Comparison of ENCODE assay signal across 8 cellular contexts in genomic region chr1:20551945-20552727, GRCh38. TPM values are rescaled to one million over a fixed set of nuclear protein-coding genes. Genes with fewer than 3 reads are reported as not detected.
DNase-seq lines count a peak whose midpoint lies in the region; ATAC-seq and TF ChIP-seq lines count a peak whose summit lies in the region.

A gene with protein sequence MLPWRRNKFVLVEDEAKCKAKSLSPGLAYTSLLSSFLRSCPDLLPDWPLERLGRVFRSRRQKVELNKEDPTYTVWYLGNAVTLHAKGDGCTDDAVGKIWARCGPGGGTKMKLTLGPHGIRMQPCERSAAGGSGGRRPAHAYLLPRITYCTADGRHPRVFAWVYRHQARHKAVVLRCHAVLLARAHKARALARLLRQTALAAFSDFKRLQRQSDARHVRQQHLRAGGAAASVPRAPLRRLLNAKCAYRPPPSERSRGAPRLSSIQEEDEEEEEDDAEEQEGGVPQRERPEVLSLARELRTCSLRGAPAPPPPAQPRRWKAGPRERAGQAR (plus strand): TSS chr1:20552573. CDS start chr1:20552974, 401 bp downstream.

- peak; percentile 38 for DNase-seq in activated CD4-positive, alpha-beta T cell treated with anti-CD3 and anti-CD28 coated beads for 48 hours
- no peak for DNase-seq in activated CD4-positive, alpha-beta T cell treated with anti-CD3 and anti-CD28 coated beads, Interleukin-2, amount 50 U/mL, for 4 hours
- DNase-seq in anterior cingulate cortex (lab: John Stamatoyannopoulos, UW) (peak in 56 of 58 donors; percentile 19 to 85 (median 66)), spleen (no peak), natural killer cell (no peak), foreskin melanocyte (no peak)

- H3K27me3 ChIP-seq in iPS-18a (ENCODE audit: control insufficient read depth, insufficient read depth, low read length) (peaks cover 70% of the 10 kb centered on the region), spleen (replicated peaks in 1 of 7) (peaks cover 0 to 92% (median 32%) of the 10 kb centered on the region in 7 donors)

- H3K9me3 ChIP-seq in iPS-18a (ENCODE audit: control insufficient read depth, low read depth, low read length) (no peaks in the 10 kb centered on the region), spleen (no peaks in the 10 kb centered on the region)

- no peak within 1 kb of the TSS for H3K4me3 Mint-ChIP-seq in natural killer cell

- H3K27ac ChIP-seq in iPS-18a (ENCODE audit: low read length) (no peak within 1 kb of the TSS), spleen (peak within 1 kb of the TSS in 5 of 8 donors; percentile 12 to 68 (median 59))

- no peaks in the 10 kb centered on the region for H3K4me1 ChIP-seq in iPS-18a (ENCODE audit: control insufficient read depth, low read depth, low read length)
- peaks cover 4 to 46% (median 25%) of the 10 kb centered on the region in 6 donors for H3K4me1 ChIP-seq in spleen

- H3K9ac ChIP-seq in iPS-18a (ENCODE audit: low read length): peak within 1 kb of the TSS; percentile 67

- no peaks in the 10 kb centered on the region for H3K36me3 ChIP-seq in iPS-18a (ENCODE audit: control insufficient read depth, low read depth, low read length)
- H3K36me3 ChIP-seq in spleen: no peaks in the 10 kb centered on the region

- ATAC-seq in natural killer cell: no peak
- no peak for ATAC-seq in GM19467 (IDR thresholded peaks at IDR 0.05; ENCODE audit: unreplicated experiment)

- H3K4me3 ChIP-seq in iPS-18a (ENCODE audit: low read length): peak within 1 kb of the TSS; percentile 71
- peak within 1 kb of the TSS in 7 of 8 donors; percentile 23 to 63 (median 31) for H3K4me3 ChIP-seq in spleen

- H3K9me3 Mint-ChIP-seq in natural killer cell: no peaks in the 10 kb centered on the region

- no peaks in the 10 kb centered on the region for H3K36me3 Mint-ChIP-seq in natural killer cell

- no peak for TF ChIP-seq CTCF in spleen (IDR thresholded peaks at IDR 0.05 in 8 of 11, conservative IDR thresholded peaks at IDR 0.05 in 3 of 11)
- TF ChIP-seq CTCF in natural killer cell (IDR thresholded peaks at IDR 0.05): no peak

- TF ChIP-seq POLR2A in spleen (IDR thresholded peaks at IDR 0.05): no peak

- H3K27me3 Mint-ChIP-seq in natural killer cell (ENCODE audit: low read depth in 2 of 2): peaks cover 19% of the 10 kb centered on the region in 2 donors

- intact Hi-C loops in spleen (cut with DNase I; ENCODE audit: low total_unique reads): no loop called here
- intact Hi-C loops in natural killer cell (cut with micrococcal nuclease): no loop called here

- H3K4me1 Mint-ChIP-seq in natural killer cell: no peaks in the 10 kb centered on the region

- H3K27ac Mint-ChIP-seq in natural killer cell: no peak within 1 kb of the TSS

- 2 to 5% (median 4%) methylated on average over 27 to 47 of the region's 47 CpGs for WGBS in spleen, 5 donors

RNA-seq across cellular contexts. Expression of the gene that starts here (rescaled TPM):
- under 1 TPM; 0.27 to 0.97 (median 0.79) TPM for total RNA-seq in spleen
- under 1 TPM; 0.11 to 0.24 (median 0.22) TPM for polyA plus RNA-seq in spleen
- total RNA-seq in natural killer cell: not detected

Comparison
In these comparisons a context has a peak if more than half of its experiments do, and no peak if none do; other contexts are left out.
1. DNase-seq: peak in activated CD4-positive, alpha-beta T cell treated with anti-CD3 and anti-CD28 coated beads for 48 hours (single experiment) and anterior cingulate cortex (56 of 58); none in activated CD4-positive, alpha-beta T cell treated with anti-CD3 and anti-CD28 coated beads, Interleukin-2, amount 50 U/mL, for 4 hours (0 of 2), spleen (single experiment), natural killer cell (single experiment) and foreskin melanocyte (single experiment).